Comparison of ENCODE assay signal across 20 cellular contexts in the genomic region with DNA sequence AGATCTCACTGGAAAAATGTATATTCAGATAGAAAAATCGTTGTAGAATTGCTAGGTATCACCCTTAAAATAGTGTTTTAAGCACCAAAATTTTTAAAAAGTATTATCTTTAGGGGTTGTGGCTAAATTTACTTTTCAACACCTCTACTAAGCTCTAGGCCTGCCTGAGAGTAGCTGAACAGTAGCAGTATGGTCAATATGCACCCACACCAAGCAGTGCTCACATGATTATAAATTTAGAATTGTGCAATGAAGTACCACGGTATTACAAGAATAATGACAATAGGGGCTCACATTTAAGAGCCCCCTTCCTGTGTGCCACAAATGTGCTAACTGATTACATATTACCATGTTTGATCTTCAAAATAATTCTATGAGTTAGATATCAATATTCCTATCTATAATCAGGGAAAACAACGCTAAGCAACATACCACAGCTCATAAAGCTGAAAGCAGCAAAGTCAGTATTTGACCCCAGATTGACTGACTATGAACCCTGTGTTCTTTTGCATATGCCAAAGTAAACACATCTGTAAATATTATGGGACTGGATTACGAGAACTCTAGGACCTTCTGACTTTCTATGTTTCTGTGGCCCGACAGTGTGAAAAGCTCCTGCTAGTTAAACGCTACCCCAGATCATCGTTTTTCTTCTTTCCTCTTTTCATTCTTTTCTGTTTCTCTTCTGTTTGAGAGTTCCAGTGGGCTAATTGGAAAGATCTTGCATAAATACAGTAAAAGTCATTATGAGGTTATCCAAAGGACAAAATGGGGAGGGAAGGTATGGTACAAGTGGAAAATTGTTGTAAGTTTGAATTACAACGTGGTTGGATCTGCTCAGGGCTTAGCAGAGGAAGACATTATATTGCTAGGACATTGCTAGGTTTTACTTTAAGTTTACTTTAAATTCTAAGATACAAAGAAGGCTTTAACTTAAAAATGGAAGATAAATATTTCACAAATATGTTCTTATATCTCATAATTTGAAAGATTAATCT.
DNase-seq lines count a peak whose midpoint lies in the region; ATAC-seq and TF ChIP-seq lines count a peak whose summit lies in the region.
"Had no signal": no experiment of that assay in that cellular context is flagged by ENCODE, and none has a peak within 500 bp of the region (broad histone marks: within the 10 kb centered on the region; RNA-seq: fewer than 3 reads in every experiment).

No MANE protein-coding gene starts in this region.

- no peaks in the 10 kb centered on the region for H3K27me3 ChIP-seq in fibroblast of lung (ENCODE audit: control insufficient read depth, insufficient read depth, low read length)
- H3K27me3 ChIP-seq in liver (ENCODE audit: control insufficient read depth in 4 of 4, insufficient read depth in 4 of 4, low read length in 3 of 4), result no peaks in the 10 kb centered on the region
- H3K27me3 ChIP-seq in SK-N-SH (ENCODE audit: insufficient read depth), result no peaks in the 10 kb centered on the region
- H3K27me3 ChIP-seq in esophagus muscularis mucosa, result no peaks in the 10 kb centered on the region
- H3K27me3 ChIP-seq: SJCRH30 had no signal

- H3K79me2 ChIP-seq in fibroblast of lung (ENCODE audit: control insufficient read depth, insufficient read depth, low read length) (no peaks in the 10 kb centered on the region), SK-N-SH (ENCODE audit: insufficient read depth) (no peaks in the 10 kb centered on the region; the same call in 1 of the 2 replicates)

- TF ChIP-seq RAD21 in liver (IDR thresholded peaks at IDR 0.05), result peak; percentile 28 to 43
- TF ChIP-seq RAD21 in SK-N-SH (IDR thresholded peaks at IDR 0.05; ENCODE audit: low read length), result no peak

- H2AFZ ChIP-seq in fibroblast of lung (ENCODE audit: low read length) (peak overlapping the region; percentile 1), SK-N-SH (ENCODE audit: low read depth) (no peak overlapping the region)
- H2AFZ ChIP-seq: PC-9 had no signal

- no peak for TF ChIP-seq CTCF in VCaP (conservative IDR thresholded peaks at IDR 0.05)
- TF ChIP-seq CTCF in fibroblast of lung (conservative IDR thresholded peaks at IDR 0.05 in 1 of 2, IDR thresholded peaks at IDR 0.05 in 1 of 2; ENCODE audit: low read depth in 1 of 2, low read length in 2 of 2), result no peak
- TF ChIP-seq CTCF in liver (IDR thresholded peaks at IDR 0.05; ENCODE audit: low read depth, low read length, missing input control), result no peak
- TF ChIP-seq CTCF in SK-N-SH (IDR thresholded peaks at IDR 0.05), result no peak
- TF ChIP-seq CTCF in esophagus muscularis mucosa (IDR thresholded peaks at IDR 0.05), result no peak

- H3K9ac ChIP-seq in fibroblast of lung (ENCODE audit: insufficient read depth, low read length) (no peak overlapping the region), liver (ENCODE audit: low read depth in 1 of 2, low read length in 2 of 2) (peak overlapping the region; percentile 53 to 91), SK-N-SH (no peak overlapping the region)

- H3K9me3 ChIP-seq in fibroblast of lung (ENCODE audit: control insufficient read depth, insufficient read depth, low read depth, low read length) (no peaks in the 10 kb centered on the region), liver (ENCODE audit: control insufficient read depth in 4 of 4, low read length in 3 of 4) (no peaks in the 10 kb centered on the region), SK-N-SH (no peaks in the 10 kb centered on the region), esophagus muscularis mucosa (no peaks in the 10 kb centered on the region)
- H3K9me3 ChIP-seq: SJCRH30 had no signal

- no peak overlapping the region for H3K4me3 ChIP-seq in fibroblast of lung (replicated peaks in 1 of 4; ENCODE audit: control extremely low read depth in 1 of 4, insufficient read depth in 1 of 4, low read depth in 3 of 4, low read length in 4 of 4)
- H3K4me3 ChIP-seq in liver (ENCODE audit: low read depth in 1 of 3, low read length in 3 of 3), result peak overlapping the region in 2 of 3 donors; percentile 18 to 39
- no peak overlapping the region for H3K4me3 ChIP-seq in SK-N-SH (ENCODE audit: low read depth in 2 of 2, low read length in 1 of 2)
- no peak overlapping the region for H3K4me3 ChIP-seq in esophagus muscularis mucosa
- H3K4me3 ChIP-seq: K562, PC-9, SJCRH30 had no signal

- DNase-seq in fibroblast of lung (ENCODE audit: low read depth in 2 of 2), result peak in 1 of 2 donors; percentile 70
- DNase-seq in renal cortical epithelial cell (ENCODE audit: low read depth), result peak; percentile 20
- no peak for DNase-seq in SK-N-SH
- no peak for DNase-seq in substantia nigra (lab: John Stamatoyannopoulos, UW)
- DNase-seq in esophagus muscularis mucosa (ENCODE audit: extremely low spot score), result no peak
- DNase-seq: C1 segment of cervical spinal cord; CD8-positive, alpha-beta memory T cell; GOT3; NCI-H1417; NCI-H187 treated with DMSO at 0.1 percent for 48 hours; NCI-H345; NCI-H524 treated with DMSO at 0.1 percent for 48 hours; PC-9; SJCRH30 had no signal

- H3K4me1 ChIP-seq in fibroblast of lung (ENCODE audit: control insufficient read depth, extremely low read depth, insufficient read depth, low read length), result peaks cover 2% of the 10 kb centered on the region
- peaks cover 5 to 33% (median 25%) of the 10 kb centered on the region in 4 donors for H3K4me1 ChIP-seq in liver (ENCODE audit: control insufficient read depth in 4 of 4, insufficient read depth in 4 of 4, low read length in 3 of 4)
- peaks cover 0 to 3% of the 10 kb centered on the region in 2 experiments; a peak in 2 of 4 replicates for H3K4me1 ChIP-seq in SK-N-SH (ENCODE audit: control insufficient read depth in 1 of 2, insufficient read depth in 2 of 2, low read depth in 1 of 2, low read length in 1 of 2)
- no peaks in the 10 kb centered on the region for H3K4me1 ChIP-seq in esophagus muscularis mucosa

- POLR2A ChIA-PET in SK-N-SH (lab: Yijun Ruan, JAX), result no interaction called here

- peaks cover 3% of the 10 kb centered on the region for H3F3A ChIP-seq in SK-N-SH (replicated peaks; ENCODE audit: insufficient read depth)

- H3K27ac ChIP-seq in VCaP (peak overlapping the region; percentile 71), fibroblast of lung (ENCODE audit: insufficient read depth, low read length) (no peak overlapping the region), liver (ENCODE audit: low read depth in 1 of 2, low read length in 2 of 2) (peak overlapping the region; percentile 86 to 94), SK-N-SH (ENCODE audit: low read depth in 2 of 2, low read length in 1 of 2) (no peak overlapping the region), substantia nigra (ENCODE audit: low read depth, low read length, poor library complexity, severe bottlenecking) (no peak overlapping the region), esophagus muscularis mucosa (replicated peaks in 1 of 4) (no peak overlapping the region)
- H3K27ac ChIP-seq: PC-9, RWPE1, SJCRH30 had no signal

- CTCF ChIA-PET in SK-N-SH (lab: Yijun Ruan, JAX), result no interaction called here

- no peaks in the 10 kb centered on the region for H4K20me1 ChIP-seq in fibroblast of lung (ENCODE audit: control insufficient read depth, extremely low read depth, insufficient read depth, low read length)
- H4K20me1 ChIP-seq in SK-N-SH (ENCODE audit: insufficient read depth), result no peaks in the 10 kb centered on the region

- ATAC-seq in GM21360 (IDR thresholded peaks at IDR 0.05; ENCODE audit: unreplicated experiment), result no peak
- ATAC-seq: HCT116, K562 had no signal

- no peak overlapping the region for H3K4me2 ChIP-seq in fibroblast of lung (ENCODE audit: extremely low read depth, insufficient read depth, low read length)
- no peak overlapping the region for H3K4me2 ChIP-seq in SK-N-SH
- H3K4me2 ChIP-seq: PC-9 had no signal

- no peak for TF ChIP-seq POLR2A in esophagus muscularis mucosa (IDR thresholded peaks at IDR 0.05; ENCODE audit: low read depth)

- TF ChIP-seq EP300 in SK-N-SH (IDR thresholded peaks at IDR 0.05; ENCODE audit: borderline replicate concordance in 1 of 2, low read depth in 1 of 2, low read length in 1 of 2) (no peak), esophagus muscularis mucosa (IDR thresholded peaks at IDR 0.05) (no peak)

- H3K36me3 ChIP-seq in fibroblast of lung (ENCODE audit: control insufficient read depth, insufficient read depth, low read length) (no peaks in the 10 kb centered on the region), liver (ENCODE audit: control insufficient read depth in 4 of 4, insufficient read depth in 3 of 4, low read depth in 1 of 4, low read length in 3 of 4) (no peaks in the 10 kb centered on the region), SK-N-SH (replicated peaks in 1 of 2; ENCODE audit: control insufficient read depth in 1 of 2, insufficient read depth in 2 of 2, low read length in 1 of 2) (no peaks in the 10 kb centered on the region), esophagus muscularis mucosa (no peaks in the 10 kb centered on the region)
- H3K36me3 ChIP-seq: SJCRH30 had no signal

- intact Hi-C loops in esophagus muscularis mucosa (cut with DNase I), result no loop called here

- 0 out of 2 replicates have a peak, but pooled peaks cover 4% of the 10 kb centered on the region for H3K9me2 ChIP-seq in SK-N-SH

- WGBS in liver, result 32% methylated on average over 8 of the region's 8 CpGs
- 72% methylated on average over 8 of the region's 8 CpGs for WGBS in SK-N-SH (ENCODE audit: low lambda C conversion rate)
- 78% methylated on average over 8 of the region's 8 CpGs for WGBS in esophagus muscularis mucosa

TF ChIP-seq in liver, 16 proteins besides CTCF, POLR2A, EP300 and RAD21 (continues in another document):
- TF ChIP-seq SP1 (IDR thresholded peaks at IDR 0.05), result peak; percentile 99
- TF ChIP-seq, protein P1, sequence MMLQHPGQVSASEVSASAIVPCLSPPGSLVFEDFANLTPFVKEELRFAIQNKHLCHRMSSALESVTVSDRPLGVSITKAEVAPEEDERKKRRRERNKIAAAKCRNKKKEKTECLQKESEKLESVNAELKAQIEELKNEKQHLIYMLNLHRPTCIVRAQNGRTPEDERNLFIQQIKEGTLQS (IDR thresholded peaks at IDR 0.05), result peak; percentile 46
- peak; percentile 95 for TF ChIP-seq FOXA2 (IDR thresholded peaks at IDR 0.05)
- TF ChIP-seq GABPA (IDR thresholded peaks at IDR 0.05 in 1 of 2, conservative IDR thresholded peaks at IDR 0.05 in 1 of 2), result no peak
- peak; percentile 86 to 88 for TF ChIP-seq HNF4A (conservative IDR thresholded peaks at IDR 0.05)

TF ChIP-seq in SK-N-SH, 30 proteins besides CTCF, POLR2A, EP300 and RAD21:
- TF ChIP-seq GATA2 (CRISPR knock-in tag; IDR thresholded peaks at IDR 0.05) (no peak), YY1 (IDR thresholded peaks at IDR 0.05; ENCODE audit: low read depth) (no peak), TCF12 (IDR thresholded peaks at IDR 0.05) (no peak), JUND (IDR thresholded peaks at IDR 0.05) (no peak), EZH2phosphoT487 (IDR thresholded peaks at IDR 0.05; ENCODE audit: borderline replicate concordance, low read depth) (no peak), SMC3 (IDR thresholded peaks at IDR 0.05; ENCODE audit: low read depth, low read length) (no peak), NRF1 (IDR thresholded peaks at IDR 0.05; ENCODE audit: low read depth, low read length) (no peak), MEF2A (IDR thresholded peaks at IDR 0.05; ENCODE audit: borderline replicate concordance, low read depth) (no peak), TAF1 (IDR thresholded peaks at IDR 0.05; ENCODE audit: borderline replicate concordance, low read depth, low read length) (no peak), FOXM1 (IDR thresholded peaks at IDR 0.05; ENCODE audit: low read depth) (no peak)
TF ChIP-seq in SK-N-SH: peak in this region for 0.

Comparison
In these comparisons a context has a peak if more than half of its experiments do, and no peak if none do; other contexts are left out.
1. H3K27ac ChIP-seq: peak in VCaP (single experiment) and liver (2 of 2); none in fibroblast of lung (single experiment), SK-N-SH (0 of 2), substantia nigra (single experiment) and esophagus muscularis mucosa (0 of 4).
2. H3K4me3 ChIP-seq: peak in liver (2 of 3); none in fibroblast of lung (0 of 4), SK-N-SH (0 of 2) and esophagus muscularis mucosa (0 of 4).
3. H3K9ac ChIP-seq: peak in liver (2 of 2); none in fibroblast of lung (single experiment) and SK-N-SH (single experiment).